ENCODE assay signal across 11 cellular contexts in the genomic region with DNA sequence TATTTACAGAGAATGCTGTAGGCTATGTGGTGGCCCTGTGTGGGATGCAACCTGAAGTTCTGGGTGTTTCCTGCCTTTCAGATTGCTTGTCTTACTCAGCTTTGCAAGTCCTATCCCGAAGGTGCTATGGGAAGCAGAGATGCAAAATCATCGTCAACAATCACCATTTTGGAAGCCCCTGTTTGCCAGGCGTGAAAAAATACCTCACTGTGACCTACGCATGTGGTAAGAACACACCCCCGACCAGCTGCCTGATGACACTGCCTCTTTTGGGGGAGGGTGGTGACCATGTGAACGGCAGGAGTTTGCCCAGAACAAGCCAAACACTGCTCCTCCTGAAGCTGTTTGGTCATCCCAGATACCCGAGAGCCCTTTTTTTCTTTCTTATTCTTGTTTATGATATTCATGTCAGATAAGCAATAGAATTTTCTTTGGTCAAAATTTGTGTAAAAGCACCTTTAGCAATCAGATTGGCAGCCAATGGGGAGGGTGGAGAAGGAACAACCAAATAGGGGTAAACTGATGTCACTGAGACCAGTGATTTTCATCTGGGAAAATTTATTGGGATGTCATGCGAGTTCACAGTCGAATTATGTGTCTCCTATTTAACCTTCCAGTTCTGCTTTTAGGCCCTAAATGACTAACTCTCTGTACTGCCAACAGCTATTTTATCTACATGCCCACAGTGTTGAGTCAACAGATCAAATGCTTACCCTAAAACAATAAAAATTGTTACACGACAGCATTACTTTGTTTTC.
DNase-seq lines count a peak whose midpoint lies in the region; ATAC-seq and TF ChIP-seq lines count a peak whose summit lies in the region.
"Had no signal": no experiment of that assay in that cellular context is flagged by ENCODE, and none has a peak within 500 bp of the region (broad histone marks: within the 10 kb centered on the region; RNA-seq: fewer than 3 reads in every experiment).

No MANE protein-coding gene starts in this region.

- TF ChIP-seq POLR2A in uterus (IDR thresholded peaks at IDR 0.05) (no peak), Peyer's patch (IDR thresholded peaks at IDR 0.05) (no peak)

- intact Hi-C loops in activated CD8-positive, alpha-beta T cell treated with anti-CD3 and anti-CD28 coated beads for 36 hours (cut with micrococcal nuclease), result no loop called here
- intact Hi-C loops in uterus (cut with DNase I; ENCODE audit: low total_unique reads), result no loop called here

- ATAC-seq in activated CD8-positive, alpha-beta T cell treated with anti-CD3 and anti-CD28 coated beads for 36 hours, result no peak
- no peak for ATAC-seq in activated CD8-positive, alpha-beta T cell treated with anti-CD3 and anti-CD28 coated beads, Interleukin-2, amount 10 ng/mL, durations not matched to agents 7 days and 5 days

- H3K4me3 ChIP-seq in adipocyte (ENCODE audit: low read length) (no peak overlapping the region), uterus (no peak overlapping the region), Peyer's patch (no peak overlapping the region)

- H3K4me3 Mint-ChIP-seq in activated CD8-positive, alpha-beta T cell treated with anti-CD3 and anti-CD28 coated beads for 36 hours, result no peak overlapping the region
- no peak overlapping the region for H3K4me3 Mint-ChIP-seq in activated CD8-positive, alpha-beta T cell treated with anti-CD3 and anti-CD28 coated beads, Interleukin-2, amount 10 ng/mL, durations not matched to agents 7 days and 5 days
- H3K4me3 Mint-ChIP-seq: IgD-negative memory B cell had no signal

- POLR2A ChIA-PET in activated CD8-positive, alpha-beta T cell treated with anti-CD3 and anti-CD28 coated beads for 36 hours (lab: Charles Lee), result no interaction called here
- POLR2A ChIA-PET in activated CD8-positive, alpha-beta T cell treated with anti-CD3 and anti-CD28 coated beads, Interleukin-2, amount 10 ng/mL, durations not matched to agents 7 days and 5 days (lab: Charles Lee), result no interaction called here

- CTCF ChIA-PET in activated CD8-positive, alpha-beta T cell treated with anti-CD3 and anti-CD28 coated beads for 36 hours (lab: Charles Lee), result interaction anchor here (1.1 kb wide), 1 partner anchor 92 kb away, joined by 3 read pairs; no protein-coding TSS in a partner anchor
- CTCF ChIA-PET in activated CD8-positive, alpha-beta T cell treated with anti-CD3 and anti-CD28 coated beads, Interleukin-2, amount 10 ng/mL, durations not matched to agents 7 days and 5 days (lab: Charles Lee), result interaction anchor here (1.6 kb wide), 1 partner anchor 106 kb away, joined by 4 read pairs; no protein-coding TSS in a partner anchor

- no peaks in the 10 kb centered on the region for H3K27me3 Mint-ChIP-seq in activated CD8-positive, alpha-beta T cell treated with anti-CD3 and anti-CD28 coated beads for 36 hours
- H3K27me3 Mint-ChIP-seq in activated CD8-positive, alpha-beta T cell treated with anti-CD3 and anti-CD28 coated beads, Interleukin-2, amount 10 ng/mL, durations not matched to agents 7 days and 5 days (ENCODE audit: low read depth), result no peaks in the 10 kb centered on the region
- H3K27me3 Mint-ChIP-seq: IgD-negative memory B cell had no signal

- H3K36me3 ChIP-seq in adipocyte (ENCODE audit: control insufficient read depth, insufficient read depth, low read length, severe bottlenecking) (peaks cover 5% of the 10 kb centered on the region), uterus (no peaks in the 10 kb centered on the region), Peyer's patch (peaks cover 0 to 6% (median 0%) of the 10 kb centered on the region in 3 donors)

- no peak overlapping the region for H3K27ac Mint-ChIP-seq in activated CD8-positive, alpha-beta T cell treated with anti-CD3 and anti-CD28 coated beads for 36 hours
- H3K27ac Mint-ChIP-seq in activated CD8-positive, alpha-beta T cell treated with anti-CD3 and anti-CD28 coated beads, Interleukin-2, amount 10 ng/mL, durations not matched to agents 7 days and 5 days, result no peak overlapping the region
- H3K27ac Mint-ChIP-seq: IgD-negative memory B cell had no signal

- H3K4me1 Mint-ChIP-seq in activated CD8-positive, alpha-beta T cell treated with anti-CD3 and anti-CD28 coated beads for 36 hours (ENCODE audit: low read depth), result peaks cover 26% of the 10 kb centered on the region
- peaks cover 3% of the 10 kb centered on the region for H3K4me1 Mint-ChIP-seq in activated CD8-positive, alpha-beta T cell treated with anti-CD3 and anti-CD28 coated beads, Interleukin-2, amount 10 ng/mL, durations not matched to agents 7 days and 5 days (ENCODE audit: low read depth)
- H3K4me1 Mint-ChIP-seq: IgD-negative memory B cell had no signal

- no peak for TF ChIP-seq CTCF in activated CD8-positive, alpha-beta T cell treated with anti-CD3 and anti-CD28 coated beads for 36 hours (IDR thresholded peaks at IDR 0.05)
- TF ChIP-seq CTCF in uterus (IDR thresholded peaks at IDR 0.05), result no peak
- TF ChIP-seq CTCF in Peyer's patch (IDR thresholded peaks at IDR 0.05), result no peak

- peaks cover 27% of the 10 kb centered on the region for H3K4me1 ChIP-seq in adipocyte (ENCODE audit: control insufficient read depth, insufficient read depth, low read length)
- H3K4me1 ChIP-seq in uterus, result peaks cover 6% of the 10 kb centered on the region in 2 donors
- H3K4me1 ChIP-seq in Peyer's patch, result no peaks in the 10 kb centered on the region

- peak; percentile 27 for DNase-seq in activated CD8-positive, alpha-beta T cell treated with anti-CD3 and anti-CD28 coated beads for 36 hours
- no peak for DNase-seq in activated CD8-positive, alpha-beta T cell treated with anti-CD3 and anti-CD28 coated beads, Interleukin-2, amount 10 ng/mL, durations not matched to agents 7 days and 5 days
- DNase-seq in adipocyte (ENCODE audit: low read depth) (peak; percentile 75), iris pigment epithelial cell (ENCODE audit: low read depth) (peak; percentile 68), uterus (peak; percentile 52 to 73), Peyer's patch (no peak), NCI-H1694 (lab: John Stamatoyannopoulos, UW) (no peak)
- DNase-seq in stimulated activated CD4-positive, alpha-beta T cell treated with anti-CD3 and anti-CD28 coated beads, Interleukin-2, amount 100 ng/mL, for 24 hours, result no peak
- DNase-seq: 8988T, NCI-H510A had no signal

- H3K9me3 ChIP-seq in adipocyte (ENCODE audit: control insufficient read depth, low read length) (no peaks in the 10 kb centered on the region), uterus (no peaks in the 10 kb centered on the region), Peyer's patch (no peaks in the 10 kb centered on the region)

- H3K9ac ChIP-seq in adipocyte (ENCODE audit: low read length), result no peak overlapping the region

- peaks cover 35% of the 10 kb centered on the region for H3K36me3 Mint-ChIP-seq in activated CD8-positive, alpha-beta T cell treated with anti-CD3 and anti-CD28 coated beads for 36 hours (ENCODE audit: low read depth)
- H3K36me3 Mint-ChIP-seq in activated CD8-positive, alpha-beta T cell treated with anti-CD3 and anti-CD28 coated beads, Interleukin-2, amount 10 ng/mL, durations not matched to agents 7 days and 5 days (ENCODE audit: low read depth), result peaks cover 7% of the 10 kb centered on the region

- peak overlapping the region; percentile 79 to 85 for H3K27ac ChIP-seq in uterus
- no peak overlapping the region for H3K27ac ChIP-seq in Peyer's patch

- no peaks in the 10 kb centered on the region for H3K9me3 Mint-ChIP-seq in activated CD8-positive, alpha-beta T cell treated with anti-CD3 and anti-CD28 coated beads for 36 hours
- H3K9me3 Mint-ChIP-seq in activated CD8-positive, alpha-beta T cell treated with anti-CD3 and anti-CD28 coated beads, Interleukin-2, amount 10 ng/mL, durations not matched to agents 7 days and 5 days (ENCODE audit: insufficient read depth), result no peaks in the 10 kb centered on the region

- H3K27me3 ChIP-seq in adipocyte (replicated peaks; ENCODE audit: control insufficient read depth, insufficient read depth, low read length) (no peaks in the 10 kb centered on the region), uterus (no peaks in the 10 kb centered on the region), Peyer's patch (no peaks in the 10 kb centered on the region)

Comparison
In these comparisons a context has a peak if more than half of its experiments do, and no peak if none do; other contexts are left out.
1. DNase-seq: peak in activated CD8-positive, alpha-beta T cell treated with anti-CD3 and anti-CD28 coated beads for 36 hours (single experiment), adipocyte (single experiment), iris pigment epithelial cell (single experiment) and uterus (2 of 2); none in activated CD8-positive, alpha-beta T cell treated with anti-CD3 and anti-CD28 coated beads, Interleukin-2, amount 10 ng/mL, durations not matched to agents 7 days and 5 days (single experiment), Peyer's patch (0 of 3), stimulated activated CD4-positive, alpha-beta T cell treated with anti-CD3 and anti-CD28 coated beads, Interleukin-2, amount 100 ng/mL, for 24 hours (0 of 2) and NCI-H1694 (single experiment).
2. H3K27ac ChIP-seq: peak in uterus (2 of 2); none in Peyer's patch (0 of 4).